ENCODE assay signal across 9 cellular contexts in genomic region chr12:132275110-132275531, GRCh38. TPM values are rescaled to one million over a fixed set of nuclear protein-coding genes. Genes with fewer than 3 reads are reported as not detected.
DNase-seq lines count a peak whose midpoint lies in the region; ATAC-seq, FAIRE-seq and TF ChIP-seq lines count a peak whose summit lies in the region.
"Had no signal": no experiment of that assay in that cellular context is flagged by ENCODE, and none has a peak within 500 bp of the region (broad histone marks: within the 10 kb centered on the region; RNA-seq: fewer than 3 reads in every experiment).

No MANE protein-coding gene starts in this region.

- H3K4me2 ChIP-seq in astrocyte (ENCODE audit: low read length) (no peak overlapping the region), HepG2 (ENCODE audit: low read depth, low read length) (no peak overlapping the region), trophoblast cell (ENCODE audit: low read length) (no peak overlapping the region)

- 50% methylated on average over 9 of the region's 13 CpGs for WGBS in HepG2 (ENCODE audit: low lambda C conversion rate)
- no CpG with 5 or more reads among the region's 13 CpGs for WGBS in trophoblast cell (ENCODE audit: extremely low coverage, insufficient coverage, insufficient read length)

- no peaks in the 10 kb centered on the region for H3K79me2 ChIP-seq in astrocyte (ENCODE audit: insufficient read depth, low read length)
- no peaks in the 10 kb centered on the region for H3K79me2 ChIP-seq in HepG2 (ENCODE audit: insufficient read depth, low read length)
- H3K79me2 ChIP-seq in trophoblast cell (ENCODE audit: control insufficient read depth, insufficient read depth, low read length, poor library complexity): no peaks in the 10 kb centered on the region

- intact Hi-C loops in HepG2 (cut with micrococcal nuclease; ENCODE audit: unreplicated experiment): no loop called here

- H3K36me3 ChIP-seq in astrocyte (ENCODE audit: insufficient read depth, low read length) (no peaks in the 10 kb centered on the region), HepG2 (replicated peaks in 1 of 2; ENCODE audit: control insufficient read depth in 1 of 2, insufficient read depth in 2 of 2, low read length in 2 of 2) (no peaks in the 10 kb centered on the region), trophoblast cell (ENCODE audit: control insufficient read depth in 1 of 2, insufficient read depth in 2 of 2, low read length in 2 of 2) (no peaks in the 10 kb centered on the region)

- no TSS peak for BruUV-seq in HepG2 (replicated peaks; lab: Mats Ljungman, UMichigan)

- H3K27me3 ChIP-seq in astrocyte (ENCODE audit: insufficient read depth, low read length) (peaks cover 13% of the 10 kb centered on the region), HepG2 (ENCODE audit: control insufficient read depth in 1 of 2, insufficient read depth in 2 of 2, low read length in 2 of 2) (peaks cover 27 to 84% of the 10 kb centered on the region in 2 experiments), trophoblast cell (ENCODE audit: insufficient read depth, low read length) (no peaks in the 10 kb centered on the region)

- no peak overlapping the region for H2AFZ ChIP-seq in astrocyte (ENCODE audit: low read depth, low read length)
- H2AFZ ChIP-seq in HepG2 (ENCODE audit: low read length): no peak overlapping the region
- H2AFZ ChIP-seq in trophoblast cell (ENCODE audit: insufficient read depth, low read length, poor library complexity): no peak overlapping the region

- POLR2A ChIA-PET in HepG2 (lab: Yijun Ruan, JAX): no interaction called here

- H4K8ac ChIP-seq in trophoblast cell (ENCODE audit: low read depth, low read length): no peak overlapping the region

- H3K4me1 Mint-ChIP-seq in astrocyte (ENCODE audit: low read depth, unreplicated experiment): peaks cover 8% of the 10 kb centered on the region

- no peaks in the 10 kb centered on the region for H3K79me1 ChIP-seq in trophoblast cell (ENCODE audit: low read length)

- no peak for TF ChIP-seq RAD21 in HepG2 (CRISPR knock-in tag; IDR thresholded peaks at IDR 0.05)

- H3K4me3 Mint-ChIP-seq in astrocyte (ENCODE audit: unreplicated experiment): no peak overlapping the region
- H3K4me3 Mint-ChIP-seq: activated CD8-positive, alpha-beta T cell treated with anti-CD3 and anti-CD28 coated beads, Interleukin-2, amount 10 ng/mL, durations not matched to agents 7 days and 5 days had no signal

- no peak overlapping the region for H4K12ac ChIP-seq in trophoblast cell (ENCODE audit: low read depth, low read length)

- peaks cover 52% of the 10 kb centered on the region for H3K27me3 Mint-ChIP-seq in astrocyte (ENCODE audit: low read depth, unreplicated experiment)

- in situ Hi-C loops in HepG2 (cut with HindIII; ENCODE audit: extremely low pct_ligation_motif_present, low pct_unique_long_range_greater_than_20kb): no loop called here

- no peak overlapping the region for H2BK5ac ChIP-seq in trophoblast cell (ENCODE audit: low read depth, low read length, poor library complexity)

- TF ChIP-seq EP300 in HepG2 (IDR thresholded peaks at IDR 0.05; ENCODE audit: low read depth in 2 of 2, low read length in 2 of 2) (no peak), HepG2 (CRISPR knock-in tag; IDR thresholded peaks at IDR 0.05; ENCODE audit: borderline replicate concordance) (no peak)

- no peak overlapping the region for H3K27ac Mint-ChIP-seq in astrocyte (ENCODE audit: unreplicated experiment)
- H3K27ac Mint-ChIP-seq: activated CD8-positive, alpha-beta T cell treated with anti-CD3 and anti-CD28 coated beads, Interleukin-2, amount 10 ng/mL, durations not matched to agents 7 days and 5 days had no signal

- no peak overlapping the region for H2BK12ac ChIP-seq in trophoblast cell (ENCODE audit: low read length)

- DNase-seq in D341Med (ENCODE audit: low spot score): peak; percentile 82
- DNase-seq in LNCaP clone FGC (ENCODE audit: low read depth): peak; percentile 75
- peak; percentile 7 for DNase-seq in astrocyte (ENCODE audit: low read depth)
- DNase-seq in HepG2 (ENCODE audit: low spot score): peak; percentile 16
- DNase-seq in trophoblast cell: no peak
- DNase-seq: activated CD8-positive, alpha-beta T cell treated with anti-CD3 and anti-CD28 coated beads, Interleukin-2, amount 10 ng/mL, durations not matched to agents 7 days and 5 days had no signal

- no peaks in the 10 kb centered on the region for H4K20me1 ChIP-seq in astrocyte (ENCODE audit: insufficient read depth, low read length)
- H4K20me1 ChIP-seq in HepG2 (ENCODE audit: insufficient read depth, low read length): 0 out of 2 replicates have a peak, but pooled peaks cover 2% of the 10 kb centered on the region

- H3K4me1 ChIP-seq in astrocyte (ENCODE audit: insufficient read depth, low read length) (no peaks in the 10 kb centered on the region), HepG2 (ENCODE audit: insufficient read depth, low read length) (peaks cover 12% of the 10 kb centered on the region), trophoblast cell (ENCODE audit: control insufficient read depth in 1 of 2, insufficient read depth in 2 of 2, low read length in 2 of 2) (no peaks in the 10 kb centered on the region)

- no peak overlapping the region for H3K23ac ChIP-seq in trophoblast cell (ENCODE audit: low read length)

- H3K4ac ChIP-seq in trophoblast cell (ENCODE audit: low read depth, low read length): no peak overlapping the region

- TF ChIP-seq POLR2A in HepG2 (IDR thresholded peaks at IDR 0.05; ENCODE audit: insufficient read depth in 1 of 2, low read depth in 2 of 2, low read length in 2 of 2): no peak

- CTCF ChIA-PET in HepG2 (lab: Yijun Ruan, JAX; ENCODE audit: low intra/inter-chr PET ratio, low total read pairs): no interaction called here

- H3K27ac ChIP-seq in astrocyte (ENCODE audit: low read depth, low read length) (no peak overlapping the region), HepG2 (ENCODE audit: extremely low read length, insufficient read depth, low read length) (no peak overlapping the region), trophoblast cell (ENCODE audit: low read depth, low read length) (no peak overlapping the region)

- peak; percentile 57 for ATAC-seq in HepG2
- ATAC-seq in HG03280 (IDR thresholded peaks at IDR 0.05; ENCODE audit: unreplicated experiment): no peak
- no peak for ATAC-seq in HG02588 (IDR thresholded peaks at IDR 0.05; ENCODE audit: unreplicated experiment)
- ATAC-seq in GM18868 (IDR thresholded peaks at IDR 0.05; ENCODE audit: unreplicated experiment): no peak
- ATAC-seq: activated CD8-positive, alpha-beta T cell treated with anti-CD3 and anti-CD28 coated beads, Interleukin-2, amount 10 ng/mL, durations not matched to agents 7 days and 5 days had no signal

- no peak overlapping the region for H3K14ac ChIP-seq in trophoblast cell (ENCODE audit: low read length)

- no peak overlapping the region for H2BK120ac ChIP-seq in trophoblast cell (ENCODE audit: insufficient read depth, low read length, poor library complexity)

- H3K36me3 Mint-ChIP-seq in astrocyte (ENCODE audit: low read depth, unreplicated experiment): no peaks in the 10 kb centered on the region

- H3K9me3 ChIP-seq in astrocyte (ENCODE audit: insufficient read depth, low read depth, low read length) (no peaks in the 10 kb centered on the region), HepG2 (ENCODE audit: low read length) (no peaks in the 10 kb centered on the region), trophoblast cell (ENCODE audit: insufficient read depth, low read depth, low read length) (peaks cover 4% of the 10 kb centered on the region)

- H3K18ac ChIP-seq in trophoblast cell (ENCODE audit: low read length): no peak overlapping the region

- H2AK5ac ChIP-seq in trophoblast cell (ENCODE audit: low read length): no peak overlapping the region

- H3K4me3 ChIP-seq in LNCaP clone FGC (ENCODE audit: low read depth, low read length): no peak overlapping the region
- H3K4me3 ChIP-seq in astrocyte (ENCODE audit: insufficient read depth, low read depth, low read length): no peak overlapping the region
- H3K4me3 ChIP-seq in HepG2 (replicated peaks in 1 of 3; ENCODE audit: insufficient read depth in 1 of 3, low read depth in 2 of 3, low read length in 3 of 3): no peak overlapping the region
- no peak overlapping the region for H3K4me3 ChIP-seq in trophoblast cell (ENCODE audit: low read depth, low read length)

- no peak overlapping the region for H4K91ac ChIP-seq in trophoblast cell (ENCODE audit: low read depth, low read length)

- peaks cover 3% of the 10 kb centered on the region for H3K9me3 Mint-ChIP-seq in astrocyte (ENCODE audit: unreplicated experiment)

- TF ChIP-seq CTCF in LNCaP clone FGC (IDR thresholded peaks at IDR 0.05; ENCODE audit: control insufficient read depth, extremely low read depth, insufficient read depth) (no peak), astrocyte (IDR thresholded peaks at IDR 0.05; ENCODE audit: insufficient read depth, low read depth, low read length) (no peak), HepG2 (CRISPR knock-in tag; IDR thresholded peaks at IDR 0.05) (no peak)

- FAIRE-seq in astrocyte (lab: Jason Lieb, UNC): no peak
- no peak for FAIRE-seq in HepG2 (lab: Jason Lieb, UNC)

- H3K9ac ChIP-seq in astrocyte (ENCODE audit: low read length) (no peak overlapping the region), HepG2 (ENCODE audit: insufficient read depth, low read depth, low read length) (no peak overlapping the region), trophoblast cell (ENCODE audit: low read length) (no peak overlapping the region)

RNA-seq across cellular contexts. Expression of gene GALNT9, which starts 54.3 kb away (rescaled TPM):
- total RNA-seq in astrocyte: 2.1 and 2.7 TPM in 2 replicates
- 0.04 TPM in 1 of 2 replicates, not detected in the other for total RNA-seq in HepG2 (2016; rRNA removed; fragmentation: Illumina TruSeq; extraction: Trizol)
- not detected in 2 replicates for total RNA-seq in HepG2 (2016; cell fraction: cytosol; rRNA removed; fragmentation: Illumina TruSeq; extraction: Trizol; ENCODE audit: low read depth)
- total RNA-seq in HepG2 (2016; cell fraction: insoluble cytoplasmic fraction; rRNA removed; fragmentation: Illumina TruSeq; extraction: Trizol): not detected in 2 replicates
- total RNA-seq in HepG2 (2016; cell fraction: membrane; rRNA removed; fragmentation: Illumina TruSeq; extraction: Trizol): 0.09 TPM in 1 of 2 replicates, not detected in the other
- not detected in 2 replicates for total RNA-seq in HepG2 (2016; cell fraction: nucleus; rRNA removed; fragmentation: Illumina TruSeq; extraction: Trizol)
- polyA plus RNA-seq in HepG2 (2011; rRNA removed): not detected in 2 replicates
- polyA plus RNA-seq in HepG2 (2011; cell fraction: cytosol; rRNA removed): not detected in 2 replicates
- polyA plus RNA-seq in HepG2 (2011; cell fraction: nucleus; rRNA removed): not detected in 2 replicates
- polyA plus RNA-seq in HepG2 (2012): not detected in 2 replicates
- not detected in 2 replicates for polyA plus RNA-seq in HepG2 (2016; cell fraction: cytosol; fragmentation: Illumina TruSeq; extraction: Trizol; ENCODE audit: low read depth)
- not detected in 2 replicates for polyA plus RNA-seq in HepG2 (2016; cell fraction: insoluble cytoplasmic fraction; fragmentation: Illumina TruSeq; extraction: Trizol; ENCODE audit: low read depth)
- polyA plus RNA-seq in HepG2 (2016; cell fraction: membrane; fragmentation: Illumina TruSeq; extraction: Trizol; ENCODE audit: low read depth): not detected in 2 replicates
- polyA plus RNA-seq in HepG2 (2016; cell fraction: nucleus; fragmentation: Illumina TruSeq; extraction: Trizol; ENCODE audit: insufficient read depth, low read depth): not detected in 2 replicates
- polyA minus RNA-seq in HepG2 (2011; rRNA and poly(A)+ RNA removed; ENCODE audit: low replicate concordance): 10.1 TPM in 1 of 2 replicates, not detected in the other
- not detected in 2 replicates for polyA minus RNA-seq in HepG2 (2011; cell fraction: cytosol; rRNA and poly(A)+ RNA removed)
- not detected in 2 replicates for polyA minus RNA-seq in HepG2 (2011; cell fraction: nucleus; rRNA and poly(A)+ RNA removed)
- 0.03 TPM in 1 of 2 replicates, not detected in the other for polyA plus RNA-seq in trophoblast cell (2013)
- total RNA-seq: activated CD8-positive, alpha-beta T cell treated with anti-CD3 and anti-CD28 coated beads, Interleukin-2, amount 10 ng/mL, durations not matched to agents 7 days and 5 days had no signal

Comparison
In these comparisons a context has a peak if more than half of its experiments do, and no peak if none do; other contexts are left out.
1. DNase-seq: peak in D341Med (single experiment), LNCaP clone FGC (single experiment), astrocyte (single experiment) and HepG2 (single experiment); none in trophoblast cell (0 of 2).